In genomic region chr4:168887809-168888208, GRCh38 we compare ENCODE assay signal across 19 cellular contexts.
"Had no signal": no experiment of that assay in that cellular context is flagged by ENCODE, and none has a peak within 500 bp of the region (broad histone marks: within the 10 kb centered on the region; RNA-seq: fewer than 3 reads in every experiment).

No MANE protein-coding gene starts in this region.

- H3K27me3 ChIP-seq: adrenal gland, body of pancreas, foreskin keratinocyte, heart left ventricle, tibial nerve had no signal

- FAIRE-seq: TTC549 had no signal

- ATAC-seq: activated CD8-positive, alpha-beta T cell treated with anti-CD3 and anti-CD28 coated beads for 36 hours; activated T-cell treated with anti-CD3 and anti-CD28 coated beads, Interleukin-2, amount 50 U/mL, for 4 hours; body of pancreas; foreskin keratinocyte; left colon; stimulated activated memory B cell treated with anti-CD40 and anti-IgM and Interleukin-4, amounts not matched to agents 10 μg/mL and 1 μg/mL and 100 μg/mL, for 72 hours had no signal

- H3K27ac ChIP-seq: body of pancreas, foreskin keratinocyte, tibial nerve had no signal

- H3K9me3 ChIP-seq: adrenal gland, body of pancreas, heart left ventricle, tibial nerve had no signal

- DNase-seq: activated B cell treated with CpG ODN at 0.5 μM for 24 hours; activated CD4-positive, alpha-beta T cell treated with anti-CD3 and anti-CD28 coated beads for 48 hours; activated CD8-positive, alpha-beta T cell treated with anti-CD3 and anti-CD28 coated beads for 36 hours; activated effector memory CD4-positive, alpha-beta T cell treated with Interleukin-2 at 50 U/mL for 16 hours; activated T-cell treated with anti-CD3 and anti-CD28 coated beads, Interleukin-2, amount 50 U/mL, for 4 hours; adrenal gland; body of pancreas; central memory CD4-positive, alpha-beta T cell; cortex of kidney; effector CD4-positive, alpha-beta T cell; foreskin keratinocyte; heart left ventricle; left colon; occipital lobe; stimulated activated CD4-positive, alpha-beta T cell treated with anti-CD3 and anti-CD28 coated beads, Interleukin-2, amount 100 ng/mL, for 48 hours; T-helper 2 cell had no signal

- H3K4me3 ChIP-seq: adrenal gland, body of pancreas, heart left ventricle, tibial nerve had no signal
